In the genomic region with DNA sequence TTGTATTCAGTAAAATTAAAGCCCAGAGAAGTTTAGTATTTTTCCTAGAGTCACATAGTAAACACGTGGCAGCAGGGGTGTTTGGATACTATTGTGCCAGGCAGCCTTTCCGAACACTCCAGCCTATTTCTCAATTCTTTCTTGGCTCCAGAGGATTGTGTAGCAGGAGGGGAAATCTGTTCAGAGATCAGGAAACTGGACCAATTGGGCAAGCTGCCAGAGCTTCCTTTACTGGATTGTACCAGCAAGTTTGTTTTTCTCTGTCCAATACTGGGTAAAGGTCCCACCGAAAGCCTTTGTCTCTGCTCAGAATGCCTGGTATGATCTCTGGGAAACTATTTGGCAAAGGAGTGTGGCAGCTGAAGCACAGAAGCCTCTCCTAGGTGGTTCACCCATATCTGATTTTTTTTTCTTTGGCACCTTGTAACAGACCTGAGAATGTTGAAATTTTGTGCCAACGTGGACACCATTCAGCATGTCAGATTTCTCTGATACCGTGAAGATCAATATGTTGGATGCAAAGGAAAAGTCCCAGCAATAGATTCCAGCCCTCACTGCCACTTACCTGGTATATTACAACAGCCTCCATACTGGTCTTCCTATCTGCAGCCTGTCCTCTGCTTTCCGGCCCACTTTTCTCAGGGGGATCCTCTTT, we compare ENCODE assay signal across 15 cellular contexts.
DNase-seq lines count a peak whose midpoint lies in the region; ATAC-seq and TF ChIP-seq lines count a peak whose summit lies in the region.
"Had no signal": no experiment of that assay in that cellular context is flagged by ENCODE, and none has a peak within 500 bp of the region (broad histone marks: within the 10 kb centered on the region; RNA-seq: fewer than 3 reads in every experiment).

No MANE protein-coding gene starts in this region.

- H3K9me3 Mint-ChIP-seq in activated naive CD4-positive, alpha-beta T cell treated with anti-CD3 and anti-CD28 coated beads, Interleukin-2, amount 10 ng/mL, durations not matched to agents 7 days and 5 days: no peaks in the 10 kb centered on the region
- H3K9me3 Mint-ChIP-seq: activated T-helper 2 cell treated with anti-CD3 and anti-CD28 coated beads, Interferon-gamma antibody, Interleukin-2, Interleukin-4, amounts not matched to agents 10 μg/mL and 5 μg/mL and 100 μg/mL, durations not matched to agents 14 hours and 24 hours and 36 hours; stimulated activated effector memory CD8-positive, alpha-beta T cell treated with anti-CD3 and anti-CD28 coated beads, Interleukin-12 subunit alpha, Interleukin-12 subunit beta, amount 100 ng/mL, for 72 hours had no signal

- H3K4me1 Mint-ChIP-seq in activated naive CD4-positive, alpha-beta T cell treated with anti-CD3 and anti-CD28 coated beads, Interleukin-2, amount 10 ng/mL, durations not matched to agents 7 days and 5 days: no peaks in the 10 kb centered on the region

- H3K4me3 ChIP-seq in LNCaP clone FGC (ENCODE audit: low read depth, low read length) (no peak overlapping the region), stomach smooth muscle (ENCODE audit: low read length in 2 of 2) (no peak overlapping the region)

- H3K4me3 Mint-ChIP-seq in activated naive CD4-positive, alpha-beta T cell treated with anti-CD3 and anti-CD28 coated beads, Interleukin-2, amount 10 ng/mL, durations not matched to agents 7 days and 5 days: no peak overlapping the region
- H3K4me3 Mint-ChIP-seq: stimulated activated effector memory CD8-positive, alpha-beta T cell treated with anti-CD3 and anti-CD28 coated beads, Interleukin-12 subunit alpha, Interleukin-12 subunit beta, amount 100 ng/mL, for 72 hours had no signal

- no peaks in the 10 kb centered on the region for H3K27me3 ChIP-seq in stomach smooth muscle (ENCODE audit: control insufficient read depth in 1 of 2, insufficient read depth in 2 of 2, low read length in 2 of 2)
- H3K27me3 ChIP-seq: foreskin keratinocyte had no signal

- intact Hi-C loops in left colon (cut with DNase I, micrococcal nuclease): no loop called here

- peaks cover 17% of the 10 kb centered on the region for H3K4me1 ChIP-seq in stomach smooth muscle (ENCODE audit: control insufficient read depth, insufficient read depth, low read length)

- DNase-seq in LNCaP clone FGC (ENCODE audit: low read depth): peak; percentile 99
- DNase-seq in cerebellum (ENCODE audit: low spot score): peak; percentile 68
- DNase-seq in left colon: peak; percentile 76 to 86
- no peak for DNase-seq in OCI-M1 (lab: John Stamatoyannopoulos, UW)
- DNase-seq in activated naive CD4-positive, alpha-beta T cell treated with anti-CD3 and anti-CD28 coated beads, Interleukin-2, amount 10 ng/mL, durations not matched to agents 7 days and 5 days: no peak
- DNase-seq: DND-41, foreskin keratinocyte, MM.1S, occipital lobe, T-helper 1 cell had no signal

- peak overlapping the region; percentile 37 for H3K27ac ChIP-seq in stomach smooth muscle (ENCODE audit: low read length)
- H3K27ac ChIP-seq: foreskin keratinocyte had no signal

- TF ChIP-seq CTCF in LNCaP clone FGC (IDR thresholded peaks at IDR 0.05; ENCODE audit: control insufficient read depth, extremely low read depth, insufficient read depth): no peak

- H3K9ac ChIP-seq in stomach smooth muscle (ENCODE audit: low read length in 2 of 2): no peak overlapping the region

- H3K36me3 ChIP-seq in stomach smooth muscle (ENCODE audit: control insufficient read depth in 2 of 2, insufficient read depth in 2 of 2, low read length in 2 of 2): no peaks in the 10 kb centered on the region

- peak; percentile 80 for ATAC-seq in left colon
- no peak for ATAC-seq in GM21576 (IDR thresholded peaks at IDR 0.05; ENCODE audit: unreplicated experiment)
- no peak for ATAC-seq in HG02798 (IDR thresholded peaks at IDR 0.05; ENCODE audit: poor library complexity, unreplicated experiment)
- ATAC-seq: foreskin keratinocyte; stimulated activated effector memory CD8-positive, alpha-beta T cell treated with anti-CD3 and anti-CD28 coated beads, Interleukin-12 subunit alpha, Interleukin-12 subunit beta, amount 100 ng/mL, for 72 hours had no signal

- no peak overlapping the region for H3K27ac Mint-ChIP-seq in activated naive CD4-positive, alpha-beta T cell treated with anti-CD3 and anti-CD28 coated beads, Interleukin-2, amount 10 ng/mL, durations not matched to agents 7 days and 5 days
- H3K27ac Mint-ChIP-seq: activated T-helper 2 cell treated with anti-CD3 and anti-CD28 coated beads, Interferon-gamma antibody, Interleukin-2, Interleukin-4, amounts not matched to agents 10 μg/mL and 5 μg/mL and 100 μg/mL, durations not matched to agents 14 hours and 24 hours and 36 hours; stimulated activated effector memory CD8-positive, alpha-beta T cell treated with anti-CD3 and anti-CD28 coated beads, Interleukin-12 subunit alpha, Interleukin-12 subunit beta, amount 100 ng/mL, for 72 hours had no signal

- H3K9me3 ChIP-seq in stomach smooth muscle (ENCODE audit: control insufficient read depth in 2 of 2, low read length in 2 of 2): no peaks in the 10 kb centered on the region

- H3K27me3 Mint-ChIP-seq in activated naive CD4-positive, alpha-beta T cell treated with anti-CD3 and anti-CD28 coated beads, Interleukin-2, amount 10 ng/mL, durations not matched to agents 7 days and 5 days: no peaks in the 10 kb centered on the region

- CTCF ChIA-PET in activated naive CD4-positive, alpha-beta T cell treated with anti-CD3 and anti-CD28 coated beads, Interleukin-2, amount 10 ng/mL, durations not matched to agents 7 days and 5 days (lab: Charles Lee): no interaction called here

- H3K36me3 Mint-ChIP-seq in activated naive CD4-positive, alpha-beta T cell treated with anti-CD3 and anti-CD28 coated beads, Interleukin-2, amount 10 ng/mL, durations not matched to agents 7 days and 5 days: no peaks in the 10 kb centered on the region
- H3K36me3 Mint-ChIP-seq: stimulated activated effector memory CD8-positive, alpha-beta T cell treated with anti-CD3 and anti-CD28 coated beads, Interleukin-12 subunit alpha, Interleukin-12 subunit beta, amount 100 ng/mL, for 72 hours had no signal

Comparison
In these comparisons a context has a peak if more than half of its experiments do, and no peak if none do; other contexts are left out.
1. DNase-seq: peak in LNCaP clone FGC (single experiment), cerebellum (single experiment) and left colon (2 of 2); none in OCI-M1 (single experiment) and activated naive CD4-positive, alpha-beta T cell treated with anti-CD3 and anti-CD28 coated beads, Interleukin-2, amount 10 ng/mL, durations not matched to agents 7 days and 5 days (single experiment).